ENCODE assay signal across 32 cellular contexts in genomic region chr11:45534132-45534531, GRCh38.
"Had no signal": no experiment of that assay in that cellular context is flagged by ENCODE, and none has a peak within 500 bp of the region (broad histone marks: within the 10 kb centered on the region; RNA-seq: fewer than 3 reads in every experiment).

No MANE protein-coding gene starts in this region.

- H3K36me3 ChIP-seq: ascending aorta, cardiac muscle cell had no signal

- H3K4me1 ChIP-seq: ascending aorta had no signal

- H3K4me3 ChIP-seq: ascending aorta, cardiac muscle cell had no signal

- FAIRE-seq: bronchial epithelial cell, TTC549 had no signal

- DNase-seq: activated CD4-positive, alpha-beta memory T cell treated with anti-CD3 and anti-CD28 coated beads, Interleukin-2, amount 10 ng/mL, durations not matched to agents 7 days and 5 days; activated CD4-positive, alpha-beta T cell treated with anti-CD3 and anti-CD28 coated beads for 1 hour; activated CD4-positive, alpha-beta T cell treated with anti-CD3 and anti-CD28 coated beads for 36 hours; activated CD4-positive, alpha-beta T cell treated with anti-CD3 and anti-CD28 coated beads for 48 hours; activated CD4-positive, alpha-beta T cell treated with anti-CD3 and anti-CD28 coated beads, Interleukin-2, amount 10 ng/mL, durations not matched to agents 7 days and 5 days; activated CD4-positive, alpha-beta T cell treated with anti-CD3 and anti-CD28 coated beads, Interleukin-2, amount 50 U/mL, for 48 hours; activated CD4-positive, CD25-positive, alpha-beta regulatory T cell; activated CD8-positive, alpha-beta memory T cell treated with anti-CD3 and anti-CD28 coated beads for 24 hours; activated CD8-positive, alpha-beta memory T cell treated with anti-CD3 and anti-CD28 coated beads, Interleukin-2, amount 10 ng/mL, durations not matched to agents 7 days and 5 days; activated CD8-positive, alpha-beta memory T cell treated with anti-CD3 and anti-CD28 coated beads, Interleukin-2, amount 50 U/mL, for 48 hours; activated CD8-positive, alpha-beta T cell treated with anti-CD3 and anti-CD28 coated beads, Interleukin-2, amount 10 ng/mL, durations not matched to agents 7 days and 5 days; activated effector memory CD4-positive, alpha-beta T cell treated with Interleukin-2 at 50 U/mL for 16 hours; activated gamma-delta T cell; activated naive CD4-positive, alpha-beta T cell treated with anti-CD3 and anti-CD28 coated beads, Interleukin-2, amount 10 ng/mL, durations not matched to agents 7 days and 5 days; activated naive CD4-positive, alpha-beta T cell treated with Interleukin-2 at 50 U/mL for 16 hours; activated naive CD8-positive, alpha-beta T cell treated with anti-CD3 and anti-CD28 coated beads, Interleukin-2, amount 10 ng/mL, durations not matched to agents 7 days and 5 days; activated naive CD8-positive, alpha-beta T cell treated with anti-CD3 and anti-CD28 coated beads, Interleukin-2, amount 50 U/mL, for 24 hours; activated T-cell treated with anti-CD3 and anti-CD28 coated beads, Interleukin-2, amount 50 U/mL, for 24 hours; activated T-cell treated with anti-CD3 and anti-CD28 coated beads, Interleukin-2, amount 50 U/mL, for 48 hours; amygdala; anterior cingulate cortex; caudate nucleus; cerebellar nuclear complex; T-helper 1 cell; T-helper 2 cell; T-helper 9 cell had no signal

- H3K9me3 ChIP-seq: ascending aorta had no signal

- H3K27me3 ChIP-seq: ascending aorta had no signal

- H3K27ac ChIP-seq: ascending aorta, cardiac muscle cell, VCaP had no signal

- ATAC-seq: activated CD4-positive, alpha-beta T cell treated with anti-CD3 and anti-CD28 coated beads for 36 hours; activated CD4-positive, CD25-positive, alpha-beta regulatory T cell treated with anti-CD3 and anti-CD28 coated beads, Interleukin-2, amount 50 U/mL, for 24 hours; activated CD8-positive, alpha-beta memory T cell treated with anti-CD3 and anti-CD28 coated beads, Interleukin-2, amount 10 ng/mL, durations not matched to agents 7 days and 5 days; activated CD8-positive, alpha-beta T cell treated with anti-CD3 and anti-CD28 coated beads, Interleukin-2, amount 10 ng/mL, durations not matched to agents 7 days and 5 days; activated naive CD8-positive, alpha-beta T cell treated with anti-CD3 and anti-CD28 coated beads, Interleukin-2, amount 50 U/mL, for 24 hours had no signal
